15 cellular contexts compared by ENCODE assay signal in genomic region chr3:58858126-58858525, GRCh38.
"Had no signal": no experiment of that assay in that cellular context is flagged by ENCODE, and none has a peak within 500 bp of the region (broad histone marks: within the 10 kb centered on the region; RNA-seq: fewer than 3 reads in every experiment).

No MANE protein-coding gene starts in this region.

- H3K79me2 ChIP-seq: parathyroid adenoma had no signal

- H3K9me3 ChIP-seq: gastrocnemius medialis, thoracic aorta, upper lobe of right lung had no signal

- H3K4me3 ChIP-seq: gastrocnemius medialis, thoracic aorta, upper lobe of right lung had no signal

- H3K4me1 ChIP-seq: gastrocnemius medialis, parathyroid adenoma, upper lobe of right lung had no signal

- H3K27me3 ChIP-seq: brain microvascular endothelial cell, gastrocnemius medialis, upper lobe of right lung had no signal

- H3K27ac ChIP-seq: brain microvascular endothelial cell, gastrocnemius medialis, parathyroid adenoma, thoracic aorta, upper lobe of right lung had no signal

- ATAC-seq: gastrocnemius medialis; naive thymus-derived CD4-positive, alpha-beta T cell; stimulated activated effector memory CD8-positive, alpha-beta T cell treated with anti-CD3 and anti-CD28 coated beads, Interleukin-12 subunit alpha, Interleukin-12 subunit beta, amount 100 ng/mL, for 72 hours; upper lobe of right lung had no signal

- H2AFZ ChIP-seq: parathyroid adenoma had no signal

- H3K36me3 ChIP-seq: brain microvascular endothelial cell, gastrocnemius medialis, thoracic aorta, upper lobe of right lung had no signal

- DNase-seq: activated CD4-positive, CD25-positive, alpha-beta regulatory T cell; activated naive CD4-positive, alpha-beta T cell; activated naive CD8-positive, alpha-beta T cell treated with anti-CD3 and anti-CD28 coated beads, Interleukin-2, amount 10 ng/mL, durations not matched to agents 7 days and 5 days; activated T-cell treated with anti-CD3 and anti-CD28 coated beads for 4 hours; anterior cingulate cortex; brain microvascular endothelial cell; cortex of kidney; effector CD8-positive, alpha-beta T cell; gastrocnemius medialis; islet precursor cell; naive thymus-derived CD4-positive, alpha-beta T cell; upper lobe of right lung had no signal

- H3K9ac ChIP-seq: parathyroid adenoma had no signal
